ENCODE assay signal across 8 cellular contexts in genomic region chr21:34693192-34693810, GRCh38. TPM values are rescaled to one million over a fixed set of nuclear protein-coding genes. Genes with fewer than 3 reads are reported as not detected.
DNase-seq lines count a peak whose midpoint lies in the region; ATAC-seq and TF ChIP-seq lines count a peak whose summit lies in the region.

No MANE protein-coding gene starts in this region.

- peaks cover 2% of the 10 kb centered on the region for H3K4me1 Mint-ChIP-seq in T-helper 2 cell treated with Interferon-gamma antibody and Interleukin-4, amounts not matched to agents 5 μg/mL and 100 μg/mL, for 36 hours (ENCODE audit: low read depth)

- no peak for TF ChIP-seq POLR2A in breast epithelium (IDR thresholded peaks at IDR 0.05)

- H3K4me1 ChIP-seq in MM.1S (ENCODE audit: low read length) (peaks cover 9% of the 10 kb centered on the region; the same call in 1 of the 2 replicates), breast epithelium (no peaks in the 10 kb centered on the region)

- no peak overlapping the region for H3K27ac Mint-ChIP-seq in T-helper 2 cell treated with Interferon-gamma antibody and Interleukin-4, amounts not matched to agents 5 μg/mL and 100 μg/mL, for 36 hours

- H3K9me3 ChIP-seq in MM.1S (replicated peaks; ENCODE audit: insufficient read depth, low read length) (no peaks in the 10 kb centered on the region), breast epithelium (peaks cover 0 to 5% of the 10 kb centered on the region in 2 donors)

- H3K9me3 Mint-ChIP-seq in T-helper 2 cell treated with Interferon-gamma antibody and Interleukin-4, amounts not matched to agents 5 μg/mL and 100 μg/mL, for 36 hours, result no peaks in the 10 kb centered on the region

- intact Hi-C loops in breast epithelium (cut with DNase I; ENCODE audit: low total_unique reads), result no loop called here

- H3K27ac ChIP-seq in MM.1S (ENCODE audit: low read length), result no peak overlapping the region
- H3K27ac ChIP-seq in breast epithelium, result peak overlapping the region; percentile 71 to 92

- H3K4me2 ChIP-seq in MM.1S (ENCODE audit: low read depth, low read length), result no peak overlapping the region

- H2AFZ ChIP-seq in MM.1S (ENCODE audit: low read length), result no peak overlapping the region

- no peaks in the 10 kb centered on the region for H3K36me3 Mint-ChIP-seq in T-helper 2 cell treated with Interferon-gamma antibody and Interleukin-4, amounts not matched to agents 5 μg/mL and 100 μg/mL, for 36 hours (ENCODE audit: low read depth)

- H3K36me3 ChIP-seq in MM.1S (replicated peaks; ENCODE audit: insufficient read depth, low read length) (no peaks in the 10 kb centered on the region), breast epithelium (no peaks in the 10 kb centered on the region)

- H3F3A ChIP-seq in MM.1S (ENCODE audit: insufficient read depth, low read length), result no peaks in the 10 kb centered on the region

- peak; percentile 98 for TF ChIP-seq CTCF in MM.1S (IDR thresholded peaks at IDR 0.05; ENCODE audit: low read length)
- peak; percentile 78 to 91 (median 91) for TF ChIP-seq CTCF in breast epithelium (IDR thresholded peaks at IDR 0.05)

- 0 out of 2 replicates have a peak, but pooled peaks cover 6% of the 10 kb centered on the region for H3K27me3 ChIP-seq in MM.1S (replicated peaks; ENCODE audit: insufficient read depth, low read length)
- no peaks in the 10 kb centered on the region for H3K27me3 ChIP-seq in breast epithelium

- no peak overlapping the region for H3K4me3 Mint-ChIP-seq in T-helper 2 cell treated with Interferon-gamma antibody and Interleukin-4, amounts not matched to agents 5 μg/mL and 100 μg/mL, for 36 hours

- H3K4me3 ChIP-seq in MM.1S (ENCODE audit: low read length) (no peak overlapping the region), breast epithelium (no peak overlapping the region)

- H3K79me2 ChIP-seq in MM.1S (ENCODE audit: low read length), result no peaks in the 10 kb centered on the region

- H3K9ac ChIP-seq in MM.1S (ENCODE audit: low read length), result no peak overlapping the region

- H3K9me2 ChIP-seq in MM.1S (replicated peaks; ENCODE audit: insufficient read depth, low read length), result no peaks in the 10 kb centered on the region

- no peak for ATAC-seq in HG02798 (IDR thresholded peaks at IDR 0.05; ENCODE audit: poor library complexity, unreplicated experiment)

- no peaks in the 10 kb centered on the region for H4K20me1 ChIP-seq in MM.1S (ENCODE audit: insufficient read depth, low read length)

- H3K27me3 Mint-ChIP-seq in T-helper 2 cell treated with Interferon-gamma antibody and Interleukin-4, amounts not matched to agents 5 μg/mL and 100 μg/mL, for 36 hours (ENCODE audit: low read depth), result peaks cover 22% of the 10 kb centered on the region

- peak in 3 of 5 experiments; percentile 13 to 67 (median 17) for DNase-seq in T-helper 2 cell
- DNase-seq in T-helper 2 cell treated with Interferon-gamma antibody and Interleukin-4, amounts not matched to agents 5 μg/mL and 100 μg/mL, for 36 hours (ENCODE audit: low spot score), result no peak
- DNase-seq in MM.1S, result peak; percentile 78
- peak; percentile 19 for DNase-seq in SHP77 treated with DMSO at 0.1 percent for 48 hours (lab: John Stamatoyannopoulos, UW)
- no peak for DNase-seq in breast epithelium (ENCODE audit: low spot score in 2 of 2)
- DNase-seq in left kidney (ENCODE audit: low read depth, low spot score), result peak; percentile 79
- DNase-seq in stimulated activated CD8-positive, alpha-beta memory T cell treated with anti-CD3 and anti-CD28 coated beads, Interleukin-4, amount 100 ng/mL, for 48 hours, result peak; percentile 53

RNA-seq across cellular contexts. Expression of gene CLIC6, which starts 24.5 kb away (rescaled TPM):
- total RNA-seq in breast epithelium, result 10 to 100 TPM in 2 of 3 donors, 1 to 10 TPM in 1; 10.0 to 34.1 (median 14.4) TPM

Comparison
In these comparisons a context has a peak if more than half of its experiments do, and no peak if none do; other contexts are left out.
1. DNase-seq: peak in T-helper 2 cell (3 of 5), MM.1S (single experiment), SHP77 treated with DMSO at 0.1 percent for 48 hours (single experiment), left kidney (single experiment) and stimulated activated CD8-positive, alpha-beta memory T cell treated with anti-CD3 and anti-CD28 coated beads, Interleukin-4, amount 100 ng/mL, for 48 hours (single experiment); none in T-helper 2 cell treated with Interferon-gamma antibody and Interleukin-4, amounts not matched to agents 5 μg/mL and 100 μg/mL, for 36 hours (single experiment) and breast epithelium (0 of 2).